16 cellular contexts compared by ENCODE assay signal in the genomic region with DNA sequence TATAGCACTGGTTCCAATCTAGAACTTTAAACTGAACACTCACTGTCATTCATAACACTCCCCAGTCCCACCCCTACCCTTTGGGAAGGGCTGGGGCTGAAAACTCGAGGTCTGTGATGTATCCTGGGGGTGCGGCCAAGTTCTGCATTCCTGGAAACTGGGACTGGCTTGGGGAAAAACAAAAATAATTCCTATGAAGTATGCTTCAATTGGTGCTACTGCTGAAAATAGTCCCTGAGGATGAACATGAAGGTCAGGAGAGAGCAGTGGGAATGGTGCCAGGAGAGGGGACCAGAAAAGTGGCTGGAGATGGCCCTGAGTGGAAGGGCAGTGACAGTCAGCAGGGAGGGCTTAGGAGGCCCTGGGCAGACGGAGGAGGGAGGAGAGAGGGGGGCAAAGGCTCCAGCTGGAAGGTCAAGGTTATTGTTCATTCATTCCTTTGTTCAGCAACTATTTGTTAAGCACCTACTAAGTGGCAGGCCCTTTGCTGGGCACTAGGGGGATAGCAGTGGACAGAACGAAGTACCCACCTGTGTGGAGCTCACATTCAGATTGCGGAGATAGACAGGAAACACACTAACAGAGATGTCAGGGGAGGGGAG. TPM values are rescaled to one million over a fixed set of nuclear protein-coding genes. Genes with fewer than 3 reads are reported as not detected.
"Had no signal": no experiment of that assay in that cellular context is flagged by ENCODE, and none has a peak within 500 bp of the region (broad histone marks: within the 10 kb centered on the region; RNA-seq: fewer than 3 reads in every experiment).

No MANE protein-coding gene starts in this region.

- H3K9me3 Mint-ChIP-seq: activated naive CD4-positive, alpha-beta T cell treated with anti-CD3 and anti-CD28 coated beads for 36 hours; activated T-helper 17 cell treated with anti-CD3 and anti-CD28 coated beads, Interleukin-2, amount 50 U/mL, for 72 hours; central memory CD8-positive, alpha-beta T cell had no signal

- FAIRE-seq: pancreas, small intestine had no signal

- H3K4me3 Mint-ChIP-seq: activated CD4-positive, alpha-beta T cell treated with anti-CD3 and anti-CD28 coated beads for 36 hours; activated naive CD4-positive, alpha-beta T cell treated with anti-CD3 and anti-CD28 coated beads for 36 hours; activated T-helper 17 cell treated with anti-CD3 and anti-CD28 coated beads, Interleukin-2, amount 50 U/mL, for 72 hours; central memory CD8-positive, alpha-beta T cell; memory B cell; nephron progenitor cell had no signal

- H3K36me3 ChIP-seq: gastrocnemius medialis, pancreas, tibial artery had no signal

- DNase-seq: activated CD4-positive, alpha-beta T cell treated with anti-CD3 and anti-CD28 coated beads for 36 hours; activated naive CD4-positive, alpha-beta T cell treated with anti-CD3 and anti-CD28 coated beads for 36 hours; cortex of kidney; effector CD8-positive, alpha-beta T cell; gastrocnemius medialis; nephron progenitor cell; pancreas; small intestine; T-helper 1 cell; tibial artery had no signal

- H3K4me1 ChIP-seq: gastrocnemius medialis, pancreas had no signal

- H3K4me1 Mint-ChIP-seq: activated CD4-positive, alpha-beta T cell treated with anti-CD3 and anti-CD28 coated beads for 36 hours; activated T-helper 17 cell treated with anti-CD3 and anti-CD28 coated beads, Interleukin-2, amount 50 U/mL, for 72 hours; central memory CD8-positive, alpha-beta T cell; memory B cell had no signal

- H3K4me2 ChIP-seq: hepatocyte had no signal

- ATAC-seq: activated CD4-positive, alpha-beta T cell treated with anti-CD3 and anti-CD28 coated beads for 36 hours; activated T-helper 17 cell treated with anti-CD3 and anti-CD28 coated beads, Interleukin-2, amount 50 U/mL, for 72 hours; gastrocnemius medialis; pancreas had no signal

- H3K27ac Mint-ChIP-seq: activated CD4-positive, alpha-beta T cell treated with anti-CD3 and anti-CD28 coated beads for 36 hours; activated naive CD4-positive, alpha-beta T cell treated with anti-CD3 and anti-CD28 coated beads for 36 hours; activated T-helper 17 cell treated with anti-CD3 and anti-CD28 coated beads, Interleukin-2, amount 50 U/mL, for 72 hours; memory B cell; nephron progenitor cell had no signal

- H3K79me2 ChIP-seq: hepatocyte had no signal

- H3K4me3 ChIP-seq: gastrocnemius medialis, hepatocyte, pancreas, tibial artery had no signal

- H2AFZ ChIP-seq: hepatocyte had no signal

- H3K9me3 ChIP-seq: gastrocnemius medialis, pancreas, tibial artery had no signal

- H3K27ac ChIP-seq: gastrocnemius medialis, hepatocyte, pancreas, tibial artery, VCaP had no signal

- H3K27me3 ChIP-seq: gastrocnemius medialis, hepatocyte, pancreas, tibial artery had no signal

RNA-seq across cellular contexts. Expression of a gene that starts 4.7 kb away (rescaled TPM):
- total RNA-seq: activated CD4-positive, alpha-beta T cell treated with anti-CD3 and anti-CD28 coated beads for 36 hours; activated naive CD4-positive, alpha-beta T cell treated with anti-CD3 and anti-CD28 coated beads for 36 hours; activated T-helper 17 cell treated with anti-CD3 and anti-CD28 coated beads, Interleukin-2, amount 50 U/mL, for 72 hours; SK-MEL-5 had no signal

RNA-seq across cellular contexts. Expression of a gene that starts 33.8 kb away (rescaled TPM):
- total RNA-seq: activated CD4-positive, alpha-beta T cell treated with anti-CD3 and anti-CD28 coated beads for 36 hours; activated naive CD4-positive, alpha-beta T cell treated with anti-CD3 and anti-CD28 coated beads for 36 hours; activated T-helper 17 cell treated with anti-CD3 and anti-CD28 coated beads, Interleukin-2, amount 50 U/mL, for 72 hours; gastrocnemius medialis; SK-MEL-5 had no signal

RNA-seq across cellular contexts. Expression of a gene that starts 38.4 kb away (rescaled TPM):
- total RNA-seq: activated naive CD4-positive, alpha-beta T cell treated with anti-CD3 and anti-CD28 coated beads for 36 hours; activated T-helper 17 cell treated with anti-CD3 and anti-CD28 coated beads, Interleukin-2, amount 50 U/mL, for 72 hours; hepatocyte; SK-MEL-5 had no signal
